14 cellular contexts compared by ENCODE assay signal in the genomic region with DNA sequence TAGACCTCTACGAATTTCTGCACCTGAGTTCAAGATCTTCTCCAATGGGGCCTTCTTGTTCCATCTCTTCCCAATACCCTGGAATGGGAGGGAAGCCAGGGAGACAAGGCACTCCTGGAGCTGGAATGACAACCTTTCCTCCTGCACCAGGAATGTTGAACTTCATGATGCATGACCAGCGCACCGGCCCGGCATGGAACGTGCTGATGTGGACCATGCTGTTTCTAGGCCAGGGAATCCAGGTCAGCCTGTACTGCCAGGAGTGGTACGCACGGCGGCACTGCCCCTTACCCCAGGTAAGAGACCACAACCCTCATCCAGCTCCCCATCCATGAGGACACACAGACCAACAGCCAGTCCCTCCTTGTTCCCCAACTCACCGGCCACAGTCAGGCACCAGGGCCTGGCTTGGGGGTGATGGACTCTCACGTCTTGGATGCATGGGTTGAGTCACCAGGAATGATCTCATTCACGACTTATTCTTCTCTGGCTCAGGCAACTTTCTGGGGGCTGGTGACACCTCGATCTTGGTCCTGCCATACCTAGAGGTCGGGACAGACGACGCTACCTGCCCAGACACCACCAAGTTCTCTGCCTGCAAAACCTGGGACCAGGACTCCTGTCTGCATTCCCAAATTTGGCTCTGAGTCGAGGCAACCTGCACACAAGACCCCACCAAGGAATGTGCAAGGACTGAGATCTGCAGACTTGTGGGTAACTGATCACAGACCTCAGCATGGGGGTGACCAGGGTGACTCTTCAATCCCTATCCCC. TPM values are rescaled to one million over a fixed set of nuclear protein-coding genes. Genes with fewer than 3 reads are reported as not detected.
DNase-seq lines count a peak whose midpoint lies in the region; ATAC-seq, FAIRE-seq and TF ChIP-seq lines count a peak whose summit lies in the region.
"Had no signal": no experiment of that assay in that cellular context is flagged by ENCODE, and none has a peak within 500 bp of the region (broad histone marks: within the 10 kb centered on the region; RNA-seq: fewer than 3 reads in every experiment).

No MANE protein-coding gene starts in this region.

- TF ChIP-seq RAD21 in K562 (CRISPR knock-in tag; conservative IDR thresholded peaks at IDR 0.05 in 1 of 2, IDR thresholded peaks at IDR 0.05 in 1 of 2) = no peak

- CTCF ChIA-PET in K562 (lab: Yijun Ruan, JAX; ENCODE audit: low intra/inter-chr PET ratio) = no interaction called here

- peaks cover 0 to 1% (median 0%) of the 10 kb centered on the region in 6 donors for H3K9me3 Mint-ChIP-seq in immature natural killer cell

- POLR2A ChIA-PET in K562 (lab: Yijun Ruan, JAX) = no interaction called here

- in situ Hi-C loops in K562 (cut with MboI) = no loop called here

- peaks cover 0 to 6% (median 6%) of the 10 kb centered on the region in 3 donors for H3K27me3 Mint-ChIP-seq in immature natural killer cell (ENCODE audit: low read depth in 3 of 3)

- H3K9me1 ChIP-seq in K562 (ENCODE audit: control insufficient read depth, insufficient read depth, low read length) = no peaks in the 10 kb centered on the region

- BruUV-seq in K562 (replicated peaks; lab: Mats Ljungman, UMichigan) = no TSS peak

- H3K9ac ChIP-seq in K562 (ENCODE audit: insufficient read depth in 1 of 2, low read depth in 2 of 2, low read length in 2 of 2) = no peak overlapping the region
- H3K9ac ChIP-seq: BLaER1 had no signal

- WGBS in K562 (ENCODE audit: insufficient coverage, low coverage, missing lambda C conversion rate) = 51% methylated on average over 16 of the region's 16 CpGs

- no peak for TF ChIP-seq EP300 in K562 (IDR thresholded peaks at IDR 0.05; ENCODE audit: low read length)

- peaks cover 0 to 3% (median 0%) of the 10 kb centered on the region in 3 donors for H3K36me3 Mint-ChIP-seq in immature natural killer cell

- H3K27ac ChIP-seq in K562 (ENCODE audit: extremely low read depth, low read depth, low read length) = no peak overlapping the region
- H3K27ac ChIP-seq: BLaER1, cardiac muscle cell, thyroid gland had no signal

- no peak for FAIRE-seq in K562 (lab: Jason Lieb, UNC)

- intact Hi-C loops in K562 (cut with micrococcal nuclease) = no loop called here

- no peak overlapping the region for H2AFZ ChIP-seq in K562 (ENCODE audit: low read depth, low read length)
- H2AFZ ChIP-seq: GM23338 had no signal

- H4K20me1 ChIP-seq in K562 (replicated peaks; ENCODE audit: control insufficient read depth, insufficient read depth, low read length) = no peaks in the 10 kb centered on the region
- H4K20me1 ChIP-seq: BLaER1 had no signal

- no peak for ATAC-seq in K562
- ATAC-seq in HG03095 (IDR thresholded peaks at IDR 0.05; ENCODE audit: unreplicated experiment) = no peak
- ATAC-seq: GM23338 had no signal

- no peak overlapping the region for H3K27ac Mint-ChIP-seq in immature natural killer cell
- H3K27ac Mint-ChIP-seq: GM23338 had no signal

- no peaks in the 10 kb centered on the region for H3K36me3 ChIP-seq in K562 (ENCODE audit: control insufficient read depth, insufficient read depth, low read length)
- H3K36me3 ChIP-seq: BLaER1, cardiac muscle cell, thyroid gland had no signal

- peaks cover 4 to 7% of the 10 kb centered on the region in 2 experiments for H3K27me3 ChIP-seq in K562 (ENCODE audit: control insufficient read depth in 2 of 2, insufficient read depth in 2 of 2, low read length in 2 of 2)
- H3K27me3 ChIP-seq: BLaER1, cardiac muscle cell, thyroid gland had no signal

- no peak for TF ChIP-seq CTCF in K562 (IDR thresholded peaks at IDR 0.05 in 2 of 3, conservative IDR thresholded peaks at IDR 0.05 in 1 of 3; ENCODE audit: insufficient read depth in 2 of 3, low read depth in 1 of 3, low read length in 3 of 3)

- H3K79me2 ChIP-seq in K562 (ENCODE audit: control insufficient read depth, insufficient read depth, low read length) = no peaks in the 10 kb centered on the region

- TF ChIP-seq POLR2A in K562 (conservative IDR thresholded peaks at IDR 0.05) = no peak

- DNase-seq in EH (ENCODE audit: low read depth) (peak; percentile 64), HT1080 (ENCODE audit: low read depth) (peak; percentile 47), K562 (ENCODE audit: extremely low read depth in 1 of 4, low spot score in 3 of 4) (no peak), mesenteric fat pad (ENCODE audit: low spot score) (peak; percentile 84), NCI-H2029 treated with DMSO at 0.1 percent for 48 hours (lab: John Stamatoyannopoulos, UW) (no peak), DMS53 treated with DMSO at 0.1 percent for 48 hours (lab: John Stamatoyannopoulos, UW; ENCODE audit: unreplicated experiment) (no peak), immature natural killer cell (no peak)
- DNase-seq: activated naive CD4-positive, alpha-beta T cell; NK-92 treated with Interleukin-12 subunit alpha and Interleukin-12 subunit beta, amount 100 ng/mL, for 24 hours; thyroid gland had no signal

- no peaks in the 10 kb centered on the region for H3K9me3 ChIP-seq in K562 (replicated peaks; ENCODE audit: control insufficient read depth, insufficient read depth, low read depth, low read length)
- H3K9me3 ChIP-seq: BLaER1, thyroid gland had no signal

- H3K4me2 ChIP-seq in K562 (ENCODE audit: insufficient read depth, low read length) = no peak overlapping the region
- H3K4me2 ChIP-seq: BLaER1, GM23338 had no signal

- peaks cover 0 to 9% of the 10 kb centered on the region in 2 experiments; a peak in 3 of 5 replicates for H3K4me1 ChIP-seq in K562 (replicated peaks in 1 of 2; ENCODE audit: control insufficient read depth in 2 of 2, insufficient read depth in 2 of 2, low read length in 2 of 2)
- H3K4me1 ChIP-seq: BLaER1, thyroid gland had no signal

- H3K4me1 Mint-ChIP-seq in immature natural killer cell = no peaks in the 10 kb centered on the region
- H3K4me1 Mint-ChIP-seq: GM23338 had no signal

- no peak overlapping the region for H3K4me3 ChIP-seq in K562
- H3K4me3 ChIP-seq: BLaER1, cardiac muscle cell, GM23338, thyroid gland had no signal

- no peak overlapping the region for H3K4me3 Mint-ChIP-seq in immature natural killer cell
- H3K4me3 Mint-ChIP-seq: GM23338 had no signal

RNA-seq across cellular contexts. Expression of a gene that starts 20.5 kb away (rescaled TPM):
- not detected in 2 replicates for total RNA-seq in HT1080 (2014; rRNA removed; shearing (Covaris generic))
- polyA plus RNA-seq in HT1080 (2015; cell fraction: cytosol; rRNA removed) = 0.12 TPM in 1 of 2 replicates, not detected in the other
- 0.07 TPM in 1 of 2 replicates, not detected in the other for polyA plus RNA-seq in HT1080 (2015; cell fraction: nucleus; rRNA removed)
- not detected in 2 replicates for total RNA-seq in K562 (2011; cell fraction: chromatin; rRNA removed; ENCODE audit: low replicate concordance)
- not detected in 2 replicates for total RNA-seq in K562 (2011; cell fraction: nucleolus; rRNA removed)
- 0.38 TPM in 1 of 2 replicates, not detected in the other for total RNA-seq in K562 (2011; cell fraction: nucleoplasm; rRNA removed)
- not detected in 2 replicates for total RNA-seq in K562 (2014; rRNA removed)
- total RNA-seq in K562 (2014; rRNA removed; fragmentation: Illumina TruSeq; extraction: Trizol) = not detected in 2 replicates
- total RNA-seq in K562 (2015; rRNA removed; fragmentation: Illumina TruSeq; extraction: Trizol) = not detected in 2 replicates
- total RNA-seq in K562 (2021) = not detected in 2 replicates
- polyA plus RNA-seq in K562 (2011; rRNA removed) = not detected in 2 replicates
- not detected in 2 replicates for polyA plus RNA-seq in K562 (2011; cell fraction: cytosol; rRNA removed)
- not detected in 2 replicates for polyA plus RNA-seq in K562 (2011; cell fraction: nucleus; rRNA removed)
- not detected in 2 replicates for polyA plus RNA-seq in K562 (2012)
- not detected in 2 replicates for polyA plus RNA-seq in K562 (2014; fragmentation: Illumina TruSeq; extraction: Trizol)
- not detected for polyA plus RNA-seq in K562 (2014; fragmentation: Nextera tagmentation; extraction: Ambion mirVana)
- polyA plus RNA-seq in K562 (2014; rRNA removed) = 0.04 TPM in 1 of 2 replicates, not detected in the other
- not detected in 2 replicates for polyA minus RNA-seq in K562 (2011; rRNA and poly(A)+ RNA removed)
- polyA minus RNA-seq in K562 (2011; cell fraction: cytosol; rRNA and poly(A)+ RNA removed) = not detected in 2 replicates
- not detected in 2 replicates for polyA minus RNA-seq in K562 (2011; cell fraction: nucleus; rRNA and poly(A)+ RNA removed)
- not detected for total RNA-seq in mesenteric fat pad
- polyA plus RNA-seq in immature natural killer cell = not detected
- total RNA-seq: GM23338 had no signal
- polyA plus RNA-seq: GM23338 had no signal

RNA-seq across cellular contexts. Expression of a gene that starts 26.3 kb away (rescaled TPM):
- total RNA-seq in HT1080 (2014; rRNA removed; shearing (Covaris generic)) = 58.5 and 72.9 TPM in 2 replicates
- polyA plus RNA-seq in HT1080 (2015; cell fraction: cytosol; rRNA removed) = 107 and 132 TPM in 2 replicates
- 65.6 and 75.6 TPM in 2 replicates for polyA plus RNA-seq in HT1080 (2015; cell fraction: nucleus; rRNA removed)
- 0.97 TPM in 1 of 2 replicates, not detected in the other for total RNA-seq in K562 (2011; cell fraction: chromatin; rRNA removed; ENCODE audit: low replicate concordance)
- 0.66 and 1.8 TPM in 2 replicates for total RNA-seq in K562 (2011; cell fraction: nucleolus; rRNA removed)
- 0.37 TPM in 1 of 2 replicates, not detected in the other for total RNA-seq in K562 (2011; cell fraction: nucleoplasm; rRNA removed)
- 1.2 and 1.6 TPM in 2 replicates for total RNA-seq in K562 (2014; rRNA removed)
- 0.36 and 0.61 TPM in 2 replicates for total RNA-seq in K562 (2014; rRNA removed; fragmentation: Illumina TruSeq; extraction: Trizol)
- 0.38 and 0.76 TPM in 2 replicates for total RNA-seq in K562 (2015; rRNA removed; fragmentation: Illumina TruSeq; extraction: Trizol)
- total RNA-seq in K562 (2021) = 1.4 and 2.3 TPM in 2 replicates
- 0.24 and 1.4 TPM in 2 replicates for polyA plus RNA-seq in K562 (2011; rRNA removed)
- 0.94 and 2.5 TPM in 2 replicates for polyA plus RNA-seq in K562 (2011; cell fraction: cytosol; rRNA removed)
- polyA plus RNA-seq in K562 (2011; cell fraction: nucleus; rRNA removed) = 0.24 and 0.47 TPM in 2 replicates
- 0.89 and 1.4 TPM in 2 replicates for polyA plus RNA-seq in K562 (2012)
- polyA plus RNA-seq in K562 (2014; fragmentation: Illumina TruSeq; extraction: Trizol) = 0.52 and 0.62 TPM in 2 replicates
- polyA plus RNA-seq in K562 (2014; fragmentation: Nextera tagmentation; extraction: Ambion mirVana) = under 1 TPM; 0.15 to 0.23 TPM
- 0.54 and 2.4 TPM in 2 replicates for polyA plus RNA-seq in K562 (2014; rRNA removed)
- polyA minus RNA-seq in K562 (2011; rRNA and poly(A)+ RNA removed) = not detected in 2 replicates
- polyA minus RNA-seq in K562 (2011; cell fraction: cytosol; rRNA and poly(A)+ RNA removed) = 1.1 TPM in 1 of 2 replicates, not detected in the other
- not detected in 2 replicates for polyA minus RNA-seq in K562 (2011; cell fraction: nucleus; rRNA and poly(A)+ RNA removed)
- 195 TPM for total RNA-seq in mesenteric fat pad
- polyA plus RNA-seq in immature natural killer cell = 1 to 10 TPM in 1 of 3 donors, under 1 TPM in 1, not detected in 1; 0.69 to 2.1 TPM

RNA-seq across cellular contexts. Expression of a gene that starts 44.6 kb away (rescaled TPM):
- total RNA-seq in HT1080 (2014; rRNA removed; shearing (Covaris generic)) = 11.4 and 12.7 TPM in 2 replicates
- polyA plus RNA-seq in HT1080 (2015; cell fraction: cytosol; rRNA removed) = 9.2 and 11.7 TPM in 2 replicates
- polyA plus RNA-seq in HT1080 (2015; cell fraction: nucleus; rRNA removed) = 11.1 and 12.1 TPM in 2 replicates
- total RNA-seq in K562 (2011; cell fraction: chromatin; rRNA removed; ENCODE audit: low replicate concordance) = 10.8 and 27.6 TPM in 2 replicates
- total RNA-seq in K562 (2011; cell fraction: nucleolus; rRNA removed) = 15.0 and 17.4 TPM in 2 replicates
- total RNA-seq in K562 (2011; cell fraction: nucleoplasm; rRNA removed) = 15.6 and 18.3 TPM in 2 replicates
- total RNA-seq in K562 (2014; rRNA removed) (8.4 and 10.6 TPM in 2 replicates), K562 (2014; rRNA removed; fragmentation: Illumina TruSeq; extraction: Trizol) (4.1 and 5.1 TPM in 2 replicates), K562 (2015; rRNA removed; fragmentation: Illumina TruSeq; extraction: Trizol) (5.0 and 5.9 TPM in 2 replicates), K562 (2021) (10.8 and 13.6 TPM in 2 replicates), mesenteric fat pad (46.2 TPM)
- polyA plus RNA-seq in K562 (2011; rRNA removed) (6.2 and 7.6 TPM in 2 replicates), K562 (2014; fragmentation: Illumina TruSeq; extraction: Trizol) (10.6 and 11.4 TPM in 2 replicates), K562 (2014; fragmentation: Nextera tagmentation; extraction: Ambion mirVana) (1 to 10 TPM; 1.5 to 2.6 TPM), K562 (2014; rRNA removed) (9.1 and 11.0 TPM in 2 replicates), immature natural killer cell (10 to 100 TPM; 35.6 to 70.4 (median 59.6) TPM)
- 8.6 and 18.4 TPM in 2 replicates for polyA plus RNA-seq in K562 (2011; cell fraction: cytosol; rRNA removed)
- 11.1 and 16.3 TPM in 2 replicates for polyA plus RNA-seq in K562 (2011; cell fraction: nucleus; rRNA removed)
- 11.4 and 11.7 TPM in 2 replicates for polyA plus RNA-seq in K562 (2012)
- 7.4 and 10.3 TPM in 2 replicates for polyA minus RNA-seq in K562 (2011; rRNA and poly(A)+ RNA removed)
- 6.8 and 11.6 TPM in 2 replicates for polyA minus RNA-seq in K562 (2011; cell fraction: cytosol; rRNA and poly(A)+ RNA removed)
- 6.6 and 7.5 TPM in 2 replicates for polyA minus RNA-seq in K562 (2011; cell fraction: nucleus; rRNA and poly(A)+ RNA removed)

RNA-seq across cellular contexts. Expression of a gene that starts 56.8 kb away (rescaled TPM):
- 15.9 and 19.0 TPM in 2 replicates for total RNA-seq in HT1080 (2014; rRNA removed; shearing (Covaris generic))
- 9.9 and 14.4 TPM in 2 replicates for polyA plus RNA-seq in HT1080 (2015; cell fraction: cytosol; rRNA removed)
- polyA plus RNA-seq in HT1080 (2015; cell fraction: nucleus; rRNA removed) = 35.2 and 55.3 TPM in 2 replicates
- 77.6 and 121 TPM in 2 replicates for total RNA-seq in K562 (2011; cell fraction: chromatin; rRNA removed; ENCODE audit: low replicate concordance)
- 62.2 and 65.9 TPM in 2 replicates for total RNA-seq in K562 (2011; cell fraction: nucleolus; rRNA removed)
- 76.6 and 88.8 TPM in 2 replicates for total RNA-seq in K562 (2011; cell fraction: nucleoplasm; rRNA removed)
- total RNA-seq in K562 (2014; rRNA removed) (15.1 and 16.1 TPM in 2 replicates), K562 (2014; rRNA removed; fragmentation: Illumina TruSeq; extraction: Trizol) (18.6 and 19.9 TPM in 2 replicates), K562 (2015; rRNA removed; fragmentation: Illumina TruSeq; extraction: Trizol) (13.3 and 13.6 TPM in 2 replicates), K562 (2021) (39.6 and 46.4 TPM in 2 replicates), mesenteric fat pad (39.7 TPM)
- polyA plus RNA-seq in K562 (2011; rRNA removed) (33.1 and 34.9 TPM in 2 replicates), K562 (2014; fragmentation: Illumina TruSeq; extraction: Trizol) (19.2 and 21.0 TPM in 2 replicates), K562 (2014; fragmentation: Nextera tagmentation; extraction: Ambion mirVana) (1 to 10 TPM in 1 of 2 experiments, under 1 TPM in 1; 0.57 to 1.4 TPM), K562 (2014; rRNA removed) (20.6 and 22.1 TPM in 2 replicates), immature natural killer cell (1 to 10 TPM; 2.0 to 5.1 (median 2.6) TPM)
- polyA plus RNA-seq in K562 (2011; cell fraction: cytosol; rRNA removed) = 9.6 and 17.0 TPM in 2 replicates
- 89.9 and 103 TPM in 2 replicates for polyA plus RNA-seq in K562 (2011; cell fraction: nucleus; rRNA removed)
- polyA plus RNA-seq in K562 (2012) = 12.8 and 21.6 TPM in 2 replicates
- polyA minus RNA-seq in K562 (2011; rRNA and poly(A)+ RNA removed) = 32.3 and 37.3 TPM in 2 replicates
- polyA minus RNA-seq in K562 (2011; cell fraction: cytosol; rRNA and poly(A)+ RNA removed) = 8.2 and 9.2 TPM in 2 replicates
- polyA minus RNA-seq in K562 (2011; cell fraction: nucleus; rRNA and poly(A)+ RNA removed) = 45.2 and 63.6 TPM in 2 replicates

RNA-seq across cellular contexts. Expression of a gene that starts 57.0 kb away (rescaled TPM):
- 3.1 and 3.7 TPM in 2 replicates for total RNA-seq in HT1080 (2014; rRNA removed; shearing (Covaris generic))
- polyA plus RNA-seq in HT1080 (2015; cell fraction: cytosol; rRNA removed) = 1.5 and 3.4 TPM in 2 replicates
- polyA plus RNA-seq in HT1080 (2015; cell fraction: nucleus; rRNA removed) = 37.9 and 47.5 TPM in 2 replicates
- 97.5 and 106 TPM in 2 replicates for total RNA-seq in K562 (2011; cell fraction: chromatin; rRNA removed; ENCODE audit: low replicate concordance)
- 53.5 and 54.7 TPM in 2 replicates for total RNA-seq in K562 (2011; cell fraction: nucleolus; rRNA removed)
- total RNA-seq in K562 (2011; cell fraction: nucleoplasm; rRNA removed) = 60.6 and 65.8 TPM in 2 replicates
- total RNA-seq in K562 (2014; rRNA removed) = 8.1 and 8.5 TPM in 2 replicates
- 5.7 and 8.1 TPM in 2 replicates for total RNA-seq in K562 (2014; rRNA removed; fragmentation: Illumina TruSeq; extraction: Trizol)
- 6.7 and 7.0 TPM in 2 replicates for total RNA-seq in K562 (2015; rRNA removed; fragmentation: Illumina TruSeq; extraction: Trizol)
- 10.3 and 10.9 TPM in 2 replicates for total RNA-seq in K562 (2021)
- polyA plus RNA-seq in K562 (2011; rRNA removed) = 19.6 and 26.6 TPM in 2 replicates
- polyA plus RNA-seq in K562 (2011; cell fraction: cytosol; rRNA removed) = 5.5 and 11.5 TPM in 2 replicates
- polyA plus RNA-seq in K562 (2011; cell fraction: nucleus; rRNA removed) = 109 and 129 TPM in 2 replicates
- polyA plus RNA-seq in K562 (2012) = 7.6 and 29.6 TPM in 2 replicates
- polyA plus RNA-seq in K562 (2014; fragmentation: Illumina TruSeq; extraction: Trizol) = 11.1 and 16.8 TPM in 2 replicates
- 1 to 10 TPM; 1.8 to 2.4 TPM for polyA plus RNA-seq in K562 (2014; fragmentation: Nextera tagmentation; extraction: Ambion mirVana)
- 17.1 TPM in 2 replicates for polyA plus RNA-seq in K562 (2014; rRNA removed)
- polyA minus RNA-seq in K562 (2011; rRNA and poly(A)+ RNA removed) = 6.1 and 7.9 TPM in 2 replicates
- polyA minus RNA-seq in K562 (2011; cell fraction: cytosol; rRNA and poly(A)+ RNA removed) = 6.1 TPM in 1 of 2 replicates, not detected in the other
- polyA minus RNA-seq in K562 (2011; cell fraction: nucleus; rRNA and poly(A)+ RNA removed) = 14.8 and 19.5 TPM in 2 replicates
- 296 TPM for total RNA-seq in mesenteric fat pad
- polyA plus RNA-seq in immature natural killer cell = 1 to 10 TPM in 2 of 3 donors, under 1 TPM in 1; 0.85 to 3.8 (median 2.6) TPM

Comparison
In these comparisons a context has a peak if more than half of its experiments do, and no peak if none do; other contexts are left out.
1. DNase-seq: peak in EH (single experiment), HT1080 (single experiment) and mesenteric fat pad (single experiment); none in K562 (0 of 4), NCI-H2029 treated with DMSO at 0.1 percent for 48 hours (single experiment), DMS53 treated with DMSO at 0.1 percent for 48 hours (single experiment) and immature natural killer cell (0 of 3).
2. RNA of a gene that starts 26.3 kb away (total RNA-seq): 195 TPM in mesenteric fat pad (single experiment) and 58.5 to 72.9 TPM in HT1080; 0.36 to 2.3 TPM in K562; every median in the first group is over 10 times any median in the second.